ENCODE assay signal across 17 cellular contexts in the genomic region with DNA sequence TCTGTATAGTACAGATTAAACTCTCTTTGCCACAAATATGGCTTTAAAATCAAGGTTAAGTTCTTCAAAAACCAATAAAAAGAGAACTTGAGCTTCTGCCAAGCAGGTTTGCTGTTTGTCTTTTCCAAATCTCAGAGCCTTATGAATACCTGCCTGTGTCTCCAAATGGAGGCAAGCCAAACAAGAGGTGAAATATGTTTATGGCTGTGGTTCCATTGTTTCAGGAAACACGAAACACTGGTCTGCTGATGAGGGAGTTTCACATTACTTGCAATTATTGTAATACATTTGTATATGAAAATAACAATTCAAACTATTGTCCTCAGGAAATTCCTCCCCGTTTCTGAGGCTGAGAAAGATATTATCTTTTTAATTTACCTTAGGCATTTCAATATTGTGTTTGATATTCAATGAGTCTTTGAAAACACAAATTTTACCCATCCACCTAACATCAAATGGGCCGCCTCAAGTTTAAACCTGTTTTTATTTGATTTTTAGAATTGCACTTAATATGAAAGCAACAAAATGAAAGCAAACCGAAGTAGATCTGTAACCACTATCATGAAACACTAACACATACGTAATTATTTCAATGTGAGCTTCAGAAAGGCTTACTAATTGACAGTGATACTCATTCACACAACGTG.
DNase-seq lines count a peak whose midpoint lies in the region; ATAC-seq and TF ChIP-seq lines count a peak whose summit lies in the region.
"Had no signal": no experiment of that assay in that cellular context is flagged by ENCODE, and none has a peak within 500 bp of the region (broad histone marks: within the 10 kb centered on the region; RNA-seq: fewer than 3 reads in every experiment).

No MANE protein-coding gene starts in this region.

- H3K36me3 Mint-ChIP-seq in CD8-positive, alpha-beta T cell, result no peaks in the 10 kb centered on the region

- H3K4me3 ChIP-seq in GM23248 (no peak overlapping the region), psoas muscle (no peak overlapping the region)
- H3K4me3 ChIP-seq in CD8-positive, alpha-beta T cell (ENCODE audit: low read depth, low read length), result no peak overlapping the region
- H3K4me3 ChIP-seq: esophagus muscularis mucosa, MG63, thoracic aorta had no signal

- CTCF ChIA-PET in CD8-positive, alpha-beta T cell (lab: Charles Lee), result no interaction called here

- H3K27me3 Mint-ChIP-seq in CD8-positive, alpha-beta T cell (ENCODE audit: low read depth), result no peaks in the 10 kb centered on the region

- no peak for TF ChIP-seq CTCF in CD8-positive, alpha-beta T cell (IDR thresholded peaks at IDR 0.05)
- no peak for TF ChIP-seq CTCF in psoas muscle (IDR thresholded peaks at IDR 0.05)

- H3K9ac ChIP-seq in GM23248, result no peak overlapping the region

- H3K9me3 ChIP-seq in GM23248 (ENCODE audit: low read depth) (peaks cover 4% of the 10 kb centered on the region), psoas muscle (no peaks in the 10 kb centered on the region)
- no peaks in the 10 kb centered on the region for H3K9me3 ChIP-seq in CD8-positive, alpha-beta T cell (ENCODE audit: low read length)
- H3K9me3 ChIP-seq: esophagus muscularis mucosa, MG63, thoracic aorta had no signal

- WGBS in GM23248 (ENCODE audit: low coverage in 1 of 2, low lambda C conversion rate in 2 of 2, missing lambda C conversion rate in 2 of 2), 2 experiments, result 75% methylated on average over 6 of the region's 6 CpGs
- 70 to 77% (median 74%) methylated on average over 6 of the region's 6 CpGs for WGBS in psoas muscle, 3 donors

- H3K4me3 Mint-ChIP-seq in CD8-positive, alpha-beta T cell, result no peak overlapping the region

- H3K27me3 ChIP-seq in GM23248 (replicated peaks; ENCODE audit: insufficient read depth), result no peaks in the 10 kb centered on the region
- H3K27me3 ChIP-seq in CD8-positive, alpha-beta T cell (ENCODE audit: insufficient read depth, low read length), result no peaks in the 10 kb centered on the region
- no peaks in the 10 kb centered on the region for H3K27me3 ChIP-seq in psoas muscle (ENCODE audit: insufficient read depth in 3 of 3, low read length in 2 of 3)
- H3K27me3 ChIP-seq: esophagus muscularis mucosa, MG63 had no signal

- H3K4me1 ChIP-seq in GM23248 (ENCODE audit: insufficient read depth) (peaks cover 14% of the 10 kb centered on the region), psoas muscle (no peaks in the 10 kb centered on the region)
- no peaks in the 10 kb centered on the region for H3K4me1 ChIP-seq in CD8-positive, alpha-beta T cell (ENCODE audit: insufficient read depth, low read length)
- H3K4me1 ChIP-seq: esophagus muscularis mucosa had no signal

- no peak overlapping the region for H3K4me2 ChIP-seq in GM23248 (ENCODE audit: unreplicated experiment)

- in situ Hi-C loops in GM23248 (cut with MboI) (no loop called here), SK-MEL-5 (cut with HindIII; ENCODE audit: low pct_unique_long_range_greater_than_20kb, low sequenced_read_pairs) (no loop called here)

- no peaks in the 10 kb centered on the region for H3K4me1 Mint-ChIP-seq in CD8-positive, alpha-beta T cell (ENCODE audit: low read depth)

- intact Hi-C loops in CD8-positive, alpha-beta T cell (cut with DNase I, micrococcal nuclease), result loop anchor here in 1 of 2 experiments (5.0 kb wide), 1 partner anchor 368 kb away; no protein-coding TSS in a partner anchor
- intact Hi-C loops in psoas muscle (cut with DNase I), result no loop called here

- H4K20me1 ChIP-seq in GM23248 (ENCODE audit: insufficient read depth), result no peaks in the 10 kb centered on the region

- peaks cover 13% of the 10 kb centered on the region; the same call in 1 of the 2 replicates for H3F3A ChIP-seq in GM23248 (ENCODE audit: insufficient read depth)

- H3K27ac ChIP-seq in GM23248, result no peak overlapping the region
- no peak overlapping the region for H3K27ac ChIP-seq in CD8-positive, alpha-beta T cell (ENCODE audit: low read depth, low read length)
- no peak overlapping the region for H3K27ac ChIP-seq in psoas muscle
- H3K27ac ChIP-seq: esophagus muscularis mucosa, thoracic aorta had no signal

- no peaks in the 10 kb centered on the region for H3K79me2 ChIP-seq in GM23248 (ENCODE audit: insufficient read depth)

- no peak for DNase-seq in GM23248
- peak; percentile 79 for DNase-seq in NCI-H1048 (lab: John Stamatoyannopoulos, UW)
- peak; percentile 66 for DNase-seq in SK-MEL-5 (ENCODE audit: low read depth, low spot score)
- DNase-seq in iPS-NIHi11 (ENCODE audit: low spot score), result peak; percentile 29
- DNase-seq in CD8-positive, alpha-beta T cell, result no peak
- no peak for DNase-seq in psoas muscle
- DNase-seq: amniotic stem cell, C1 segment of cervical spinal cord, hippocampal formation, MG63, NCI-H524, SHP77, T1000 had no signal

- peaks cover 6% of the 10 kb centered on the region; the same call in 1 of the 2 replicates for H3K9me2 ChIP-seq in GM23248 (ENCODE audit: insufficient read depth)

- ATAC-seq in HG03521 (IDR thresholded peaks at IDR 0.05; ENCODE audit: unreplicated experiment) (no peak), psoas muscle (no peak), GM18870 (IDR thresholded peaks at IDR 0.05; ENCODE audit: unreplicated experiment) (no peak)
- no peak for ATAC-seq in CD8-positive, alpha-beta T cell

- POLR2A ChIA-PET in CD8-positive, alpha-beta T cell (lab: Charles Lee), result no interaction called here

- no peaks in the 10 kb centered on the region for H3K36me3 ChIP-seq in GM23248 (ENCODE audit: low read depth)
- no peaks in the 10 kb centered on the region for H3K36me3 ChIP-seq in CD8-positive, alpha-beta T cell (ENCODE audit: insufficient read depth, low read length)
- H3K36me3 ChIP-seq in psoas muscle (ENCODE audit: insufficient read depth in 1 of 2, low read depth in 1 of 2), result no peaks in the 10 kb centered on the region
- H3K36me3 ChIP-seq: esophagus muscularis mucosa, MG63, thoracic aorta had no signal

- H3K9me3 Mint-ChIP-seq in CD8-positive, alpha-beta T cell, result peaks cover 3% of the 10 kb centered on the region

- 0 out of 2 replicates have a peak overlapping the region, but pooled peaks have one; percentile 3 for H2AFZ ChIP-seq in GM23248

- no peak overlapping the region for H3K27ac Mint-ChIP-seq in CD8-positive, alpha-beta T cell

Comparison
In these comparisons a context has a peak if more than half of its experiments do, and no peak if none do; other contexts are left out.
1. DNase-seq: peak in NCI-H1048 (single experiment), SK-MEL-5 (single experiment) and iPS-NIHi11 (single experiment); none in GM23248 (single experiment), CD8-positive, alpha-beta T cell (0 of 7) and psoas muscle (0 of 2).